In genomic region chr10:62804384-62805138, GRCh38 we compare ENCODE assay signal across 7 cellular contexts. TPM values are rescaled to one million over a fixed set of nuclear protein-coding genes. Genes with fewer than 3 reads are reported as not detected.
DNase-seq lines count a peak whose midpoint lies in the region; ATAC-seq, FAIRE-seq and TF ChIP-seq lines count a peak whose summit lies in the region.

Gene ADO, plus strand, starts transcription at chr10:62804720. Its CDS starts 340 bp downstream, at chr10:62805060.

- H2AFZ ChIP-seq in astrocyte (ENCODE audit: low read depth, low read length): peak within 1 kb of the TSS; percentile 83

- peaks cover 2% of the 10 kb centered on the region for H3K36me3 ChIP-seq in astrocyte (ENCODE audit: insufficient read depth, low read length)

- peaks cover 41% of the 10 kb centered on the region for H3K79me2 ChIP-seq in astrocyte (ENCODE audit: insufficient read depth, low read length)

- intact Hi-C loops in T-helper 2 cell treated with Interferon-gamma antibody and Interleukin-4, amounts not matched to agents 100 ng/mL and 5 ng/mL, for 36 hours (cut with micrococcal nuclease): loop anchor here (1.0 to 2.0 kb wide), 4 partner anchors 12 to 329 kb away; partner anchors contain the start of genes EGR2 and NRBF2
- intact Hi-C loops in right cardiac atrium (cut with DNase I): no loop called here

- peaks cover 28% of the 10 kb centered on the region for H3K4me1 Mint-ChIP-seq in astrocyte (ENCODE audit: low read depth, unreplicated experiment)

- H3K27me3 ChIP-seq in astrocyte (ENCODE audit: insufficient read depth, low read length) (peaks cover 6% of the 10 kb centered on the region), right cardiac atrium (ENCODE audit: control insufficient read depth, insufficient read depth) (no peaks in the 10 kb centered on the region)

- H3K4me3 Mint-ChIP-seq in astrocyte (ENCODE audit: unreplicated experiment): peak within 1 kb of the TSS; percentile 96

- WGBS in right cardiac atrium: under 1% methylated on average over 73 of the region's 73 CpGs

- TF ChIP-seq CTCF in astrocyte (IDR thresholded peaks at IDR 0.05; ENCODE audit: insufficient read depth, low read depth, low read length): no peak

- peak within 1 kb of the TSS; percentile 91 for H3K4me3 ChIP-seq in astrocyte (ENCODE audit: insufficient read depth, low read depth, low read length)
- peak within 1 kb of the TSS; percentile 88 for H3K4me3 ChIP-seq in right cardiac atrium (ENCODE audit: low read length)

- H3K4me1 ChIP-seq in astrocyte (ENCODE audit: insufficient read depth, low read length): peaks cover 14% of the 10 kb centered on the region
- no peaks in the 10 kb centered on the region for H3K4me1 ChIP-seq in right cardiac atrium (ENCODE audit: control insufficient read depth, insufficient read depth, low read length)

- no peak for FAIRE-seq in astrocyte (lab: Jason Lieb, UNC)

- no peaks in the 10 kb centered on the region for H3K36me3 Mint-ChIP-seq in astrocyte (ENCODE audit: low read depth, unreplicated experiment)

- H3K27ac ChIP-seq in astrocyte (ENCODE audit: low read depth, low read length): peak within 1 kb of the TSS; percentile 92
- H3K27ac ChIP-seq in right cardiac atrium (ENCODE audit: low read length): peak within 1 kb of the TSS; percentile 99

- H3K9ac ChIP-seq in astrocyte (ENCODE audit: low read length): peak within 1 kb of the TSS; percentile 86

- no peaks in the 10 kb centered on the region for H3K27me3 Mint-ChIP-seq in astrocyte (ENCODE audit: low read depth, unreplicated experiment)

- H3K27ac Mint-ChIP-seq in astrocyte (ENCODE audit: unreplicated experiment): peak within 1 kb of the TSS; percentile 99

- peak within 1 kb of the TSS; percentile 96 for H3K4me2 ChIP-seq in astrocyte (ENCODE audit: low read length)

- peaks cover 44% of the 10 kb centered on the region for H4K20me1 ChIP-seq in astrocyte (ENCODE audit: insufficient read depth, low read length)

- peaks cover 2% of the 10 kb centered on the region for H3K9me3 Mint-ChIP-seq in astrocyte (ENCODE audit: unreplicated experiment)

- ATAC-seq in GM18498 (IDR thresholded peaks at IDR 0.05; ENCODE audit: unreplicated experiment): peak; percentile 90
- peak; percentile 87 for ATAC-seq in HG02840 (IDR thresholded peaks at IDR 0.05; ENCODE audit: low FRiP score, unreplicated experiment)
- peak; percentile 95 to 96 for ATAC-seq in right cardiac atrium

- H3K9me3 ChIP-seq in astrocyte (ENCODE audit: insufficient read depth, low read depth, low read length) (no peaks in the 10 kb centered on the region), right cardiac atrium (ENCODE audit: control insufficient read depth, low read length) (no peaks in the 10 kb centered on the region)

- peak; percentile 83 for DNase-seq in NCI-H1436 (lab: John Stamatoyannopoulos, UW)
- peak; percentile 72 for DNase-seq in astrocyte (ENCODE audit: low read depth)
- peak; percentile 86 to 95 (median 93) for DNase-seq in right cardiac atrium
- peak; percentile 94 for DNase-seq in putamen (ENCODE audit: low spot score)

RNA-seq across cellular contexts. Expression of gene ADO, which starts in this region (rescaled TPM):
- total RNA-seq in T-helper 2 cell treated with Interferon-gamma antibody and Interleukin-4, amounts not matched to agents 100 ng/mL and 5 ng/mL, for 36 hours: 19.5 and 20.2 TPM in 2 replicates
- total RNA-seq in astrocyte (29.0 and 31.1 TPM in 2 replicates), right cardiac atrium (10 to 100 TPM; 21.8 to 30.9 (median 25.5) TPM)
- 12.7 TPM for polyA plus RNA-seq in right cardiac atrium

Comparison
In these comparisons a context has a peak if more than half of its experiments do, and no peak if none do; other contexts are left out.
1. Peak in every context shown above with its lines: DNase-seq, ATAC-seq, H3K4me3 ChIP-seq and H3K27ac ChIP-seq.